8 cellular contexts compared by ENCODE assay signal in the genomic region with DNA sequence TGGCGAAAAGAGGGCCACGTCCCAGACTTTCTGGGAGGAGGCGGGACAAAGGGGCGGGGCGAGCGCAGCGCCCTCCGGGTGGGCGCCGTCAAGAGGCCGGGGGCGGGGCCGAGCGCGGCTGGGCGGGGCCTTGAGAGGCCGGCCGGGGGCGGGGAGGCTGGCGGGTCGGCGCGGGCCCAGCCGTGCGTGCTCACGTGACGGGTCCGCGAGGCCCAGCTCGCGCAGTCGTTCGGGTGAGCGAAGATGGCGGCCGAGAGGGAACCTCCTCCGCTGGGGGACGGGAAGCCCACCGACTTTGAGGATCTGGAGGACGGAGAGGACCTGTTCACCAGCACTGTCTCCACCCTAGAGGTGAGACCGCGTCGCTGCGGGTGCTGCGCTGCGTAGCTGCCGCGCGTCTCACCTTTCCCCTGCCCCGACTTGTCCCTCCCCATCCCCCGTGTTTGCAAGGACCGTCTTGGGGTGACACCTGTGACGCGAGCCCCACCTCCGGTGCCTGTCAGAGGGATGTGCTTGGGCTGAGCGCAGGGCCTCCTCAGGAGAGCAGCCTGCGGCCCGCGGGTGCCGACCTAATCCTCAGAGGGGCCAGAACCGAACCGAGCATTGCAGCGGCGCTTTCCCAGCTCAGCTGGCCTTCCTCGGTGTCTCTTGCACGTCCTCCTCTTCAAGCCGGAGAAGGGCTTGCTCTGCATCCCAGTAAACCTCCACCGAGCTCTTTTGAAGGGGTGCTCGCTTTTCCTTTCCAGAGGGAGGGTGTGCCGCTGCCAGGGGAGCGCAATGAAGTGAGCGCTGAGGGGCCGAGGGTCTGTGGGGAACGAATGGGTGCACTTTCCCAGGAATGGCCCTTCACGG. TPM values are rescaled to one million over a fixed set of nuclear protein-coding genes. Genes with fewer than 3 reads are reported as not detected.
A peak's percentile ranks its signal among the peaks of the same experiment; 100 is the strongest.
DNase-seq lines count a peak whose midpoint lies in the region; ATAC-seq and TF ChIP-seq lines count a peak whose summit lies in the region.

A gene with protein sequence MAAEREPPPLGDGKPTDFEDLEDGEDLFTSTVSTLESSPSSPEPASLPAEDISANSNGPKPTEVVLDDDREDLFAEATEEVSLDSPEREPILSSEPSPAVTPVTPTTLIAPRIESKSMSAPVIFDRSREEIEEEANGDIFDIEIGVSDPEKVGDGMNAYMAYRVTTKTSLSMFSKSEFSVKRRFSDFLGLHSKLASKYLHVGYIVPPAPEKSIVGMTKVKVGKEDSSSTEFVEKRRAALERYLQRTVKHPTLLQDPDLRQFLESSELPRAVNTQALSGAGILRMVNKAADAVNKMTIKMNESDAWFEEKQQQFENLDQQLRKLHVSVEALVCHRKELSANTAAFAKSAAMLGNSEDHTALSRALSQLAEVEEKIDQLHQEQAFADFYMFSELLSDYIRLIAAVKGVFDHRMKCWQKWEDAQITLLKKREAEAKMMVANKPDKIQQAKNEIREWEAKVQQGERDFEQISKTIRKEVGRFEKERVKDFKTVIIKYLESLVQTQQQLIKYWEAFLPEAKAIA (plus strand): TSS at position 220 of the 852 bp plus-strand sequence. CDS start 24 bp downstream, at position 244.

- peak within 1 kb of the TSS; percentile 94 for H3K4me3 Mint-ChIP-seq in activated CD4-positive, alpha-beta T cell treated with anti-CD3 and anti-CD28 coated beads for 36 hours

- no peaks in the 10 kb centered on the region for H3K9me3 Mint-ChIP-seq in activated CD4-positive, alpha-beta T cell treated with anti-CD3 and anti-CD28 coated beads for 36 hours (ENCODE audit: low read depth)

- peak within 1 kb of the TSS; percentile 91 for H3K27ac Mint-ChIP-seq in activated CD4-positive, alpha-beta T cell treated with anti-CD3 and anti-CD28 coated beads for 36 hours

- intact Hi-C loops in activated CD4-positive, alpha-beta T cell treated with anti-CD3 and anti-CD28 coated beads for 36 hours (cut with DNase I, micrococcal nuclease), result loop anchor here in 1 of 2 experiments (1.0 to 5.0 kb wide), 4 partner anchors 70 to 813 kb away; partner anchors contain the start of genes CEP120, CSNK1G3, SNX24 and SRFBP1

- H3K27me3 Mint-ChIP-seq in activated CD4-positive, alpha-beta T cell treated with anti-CD3 and anti-CD28 coated beads for 36 hours, result no peaks in the 10 kb centered on the region

- peak; percentile 13; the same call in 1 of the 2 replicates for TF ChIP-seq CTCF in AG10803 (conservative IDR thresholded peaks at IDR 0.05; ENCODE audit: low read length)
- TF ChIP-seq CTCF in choroid plexus epithelial cell (conservative IDR thresholded peaks at IDR 0.05; ENCODE audit: low read depth, low read length), result peak; percentile 28

- peak; percentile 84 for DNase-seq in AG10803 (ENCODE audit: low read depth)
- DNase-seq in NCI-H510A (lab: John Stamatoyannopoulos, UW), result peak; percentile 41
- DNase-seq in activated CD4-positive, alpha-beta T cell treated with anti-CD3 and anti-CD28 coated beads for 36 hours, result peak; percentile 95
- peak; percentile 90 for DNase-seq in choroid plexus epithelial cell (ENCODE audit: low read depth)
- DNase-seq in kidney glomerular epithelial cell (lab: John Stamatoyannopoulos, UW), result peak; percentile 62
- peak; percentile 72 to 82 for DNase-seq in stimulated activated CD4-positive, alpha-beta T cell treated with anti-CD3 and anti-CD28 coated beads, Interleukin-1b, Interleukin-23, amount 100 ng/mL, for 1 hour (ENCODE audit: low read depth in 2 of 2)

- POLR2A ChIA-PET in activated CD4-positive, alpha-beta T cell treated with anti-CD3 and anti-CD28 coated beads for 36 hours (lab: Charles Lee), result interaction anchor here (0.6 kb wide), 1 partner anchor 8 kb away, joined by 3 read pairs; no protein-coding TSS in a partner anchor

- H3K4me1 Mint-ChIP-seq in activated CD4-positive, alpha-beta T cell treated with anti-CD3 and anti-CD28 coated beads for 36 hours, result peaks cover 30% of the 10 kb centered on the region

- ATAC-seq in GM18907 (IDR thresholded peaks at IDR 0.05; ENCODE audit: unreplicated experiment) (peak; percentile 92), HG03139 (IDR thresholded peaks at IDR 0.05; ENCODE audit: unreplicated experiment) (peak; percentile 87)
- ATAC-seq in activated CD4-positive, alpha-beta T cell treated with anti-CD3 and anti-CD28 coated beads for 36 hours, result peak; percentile 94

- H3K4me3 ChIP-seq in AG10803 (ENCODE audit: low read length), result peak within 1 kb of the TSS; percentile 95
- peak within 1 kb of the TSS; percentile 93 for H3K4me3 ChIP-seq in choroid plexus epithelial cell (ENCODE audit: low read depth, low read length)

- H3K36me3 Mint-ChIP-seq in activated CD4-positive, alpha-beta T cell treated with anti-CD3 and anti-CD28 coated beads for 36 hours (ENCODE audit: low read depth), result peaks cover 3% of the 10 kb centered on the region

- CTCF ChIA-PET in activated CD4-positive, alpha-beta T cell treated with anti-CD3 and anti-CD28 coated beads for 36 hours (lab: Charles Lee), result interaction anchor here (0.6 to 1.3 kb wide), 6 partner anchors 9 to 814 kb away, joined by 3 to 8 read pairs (median 3); partner anchors contain the start of gene SRFBP1

RNA-seq across cellular contexts. Expression of the gene that starts here (rescaled TPM):
- 10 to 100 TPM; 50.2 to 56.0 TPM for total RNA-seq in activated CD4-positive, alpha-beta T cell treated with anti-CD3 and anti-CD28 coated beads for 36 hours

Comparison
In these comparisons a context has a peak if more than half of its experiments do, and no peak if none do; other contexts are left out.
1. Peak in every context shown above with its lines: DNase-seq, ATAC-seq and H3K4me3 ChIP-seq.
2. DNase-seq: peak in every context shown above with its lines; median percentile 95 in activated CD4-positive, alpha-beta T cell treated with anti-CD3 and anti-CD28 coated beads for 36 hours; 90 in choroid plexus epithelial cell; 84 in AG10803; 77 in stimulated activated CD4-positive, alpha-beta T cell treated with anti-CD3 and anti-CD28 coated beads, Interleukin-1b, Interleukin-23, amount 100 ng/mL, for 1 hour; 62 in kidney glomerular epithelial cell; 41 in NCI-H510A.